8 cellular contexts compared by ENCODE assay signal in genomic region chr17:32927724-32928526, GRCh38. TPM values are rescaled to one million over a fixed set of nuclear protein-coding genes. Genes with fewer than 3 reads are reported as not detected.
DNase-seq lines count a peak whose midpoint lies in the region; ATAC-seq and TF ChIP-seq lines count a peak whose summit lies in the region.

TSS of gene TMEM98 (plus strand) at chr17:32928153. CDS start at chr17:32931529, 3,376 bp downstream.

- peak; percentile 23 for DNase-seq in NCI-H345 (lab: John Stamatoyannopoulos, UW)
- DNase-seq in NCI-H345 treated with DMSO at 0.1 percent for 48 hours (lab: John Stamatoyannopoulos, UW; ENCODE audit: unreplicated experiment): no peak
- peak; percentile 63 for DNase-seq in SK-N-DZ (ENCODE audit: low spot score)
- DNase-seq in mesothelial cell of epicardium (ENCODE audit: low spot score in 2 of 2, unreplicated experiment in 2 of 2): peak; percentile 57 to 75
- DNase-seq in thyroid gland: peak; percentile 32 to 36
- DNase-seq in activated gamma-delta T cell treated with Interleukin-2 at 50 U/mL for 16 hours: no peak

- H3K36me3 ChIP-seq in esophagus (ENCODE audit: control insufficient read depth in 2 of 2, insufficient read depth in 2 of 2, low read length in 1 of 2) (no peaks in the 10 kb centered on the region), thyroid gland (no peaks in the 10 kb centered on the region)

- peak within 1 kb of the TSS; percentile 60 to 61 for H3K4me3 ChIP-seq in esophagus (ENCODE audit: low read depth in 1 of 2, low read length in 2 of 2)
- H3K4me3 ChIP-seq in thyroid gland (replicated peaks in 1 of 3): peak within 1 kb of the TSS; percentile 34 to 65 (median 63)

- no peaks in the 10 kb centered on the region for H3K9me3 Mint-ChIP-seq in mesothelial cell of epicardium

- peaks cover 7% of the 10 kb centered on the region for H3K36me3 Mint-ChIP-seq in mesothelial cell of epicardium

- H3K4me1 Mint-ChIP-seq in mesothelial cell of epicardium: peaks cover 12% of the 10 kb centered on the region

- H3K4me1 ChIP-seq in esophagus (ENCODE audit: control insufficient read depth in 2 of 2, insufficient read depth in 2 of 2, low read length in 1 of 2): peaks cover 0 to 11% of the 10 kb centered on the region in 2 donors
- peaks cover 10 to 12% of the 10 kb centered on the region in 2 donors for H3K4me1 ChIP-seq in thyroid gland

- peak within 1 kb of the TSS; percentile 91 for H3K27ac Mint-ChIP-seq in mesothelial cell of epicardium

- H3K27me3 ChIP-seq in esophagus (ENCODE audit: control insufficient read depth in 1 of 2, insufficient read depth in 2 of 2, low read length in 2 of 2): no peaks in the 10 kb centered on the region
- no peaks in the 10 kb centered on the region for H3K27me3 ChIP-seq in thyroid gland

- TF ChIP-seq POLR2A in thyroid gland (IDR thresholded peaks at IDR 0.05): no peak

- peak within 1 kb of the TSS; percentile 75 for H3K4me3 Mint-ChIP-seq in mesothelial cell of epicardium

- intact Hi-C loops in thyroid gland (cut with DNase I): no loop called here

- ATAC-seq in HG03439 (IDR thresholded peaks at IDR 0.05; ENCODE audit: unreplicated experiment): no peak

- H3K9me3 ChIP-seq in esophagus (ENCODE audit: control insufficient read depth in 2 of 2, insufficient read depth in 1 of 2, low read depth in 1 of 2, low read length in 1 of 2) (no peaks in the 10 kb centered on the region), thyroid gland (no peaks in the 10 kb centered on the region)

- WGBS in esophagus, 2 donors: 0 to 1% methylated on average over 47 to 98 of the region's 98 CpGs
- 0 to 2% methylated on average over 17 to 23 of the region's 98 CpGs for WGBS in thyroid gland, 2 donors

- TF ChIP-seq CTCF in mesothelial cell of epicardium (IDR thresholded peaks at IDR 0.05; ENCODE audit: unreplicated experiment): no peak
- no peak for TF ChIP-seq CTCF in thyroid gland (IDR thresholded peaks at IDR 0.05)

- no peaks in the 10 kb centered on the region for H3K27me3 Mint-ChIP-seq in mesothelial cell of epicardium (ENCODE audit: low read depth)

- H3K27ac ChIP-seq in esophagus (ENCODE audit: low read depth in 2 of 2, low read length in 1 of 2) (peak within 1 kb of the TSS; percentile 20 to 57), thyroid gland (peak within 1 kb of the TSS in 2 of 3 donors; percentile 61 to 62)

RNA-seq across cellular contexts. Expression of gene TMEM98, which starts in this region (rescaled TPM):
- 177 and 208 TPM in 2 replicates for polyA plus RNA-seq in SK-N-DZ (2014; cell fraction: cytosol; rRNA removed)
- 111 and 142 TPM in 2 replicates for polyA plus RNA-seq in SK-N-DZ (2014; cell fraction: nucleus; rRNA removed)
- 10 to 100 TPM in 1 of 2 donors, 1 to 10 TPM in 1; 6.0 to 18.2 TPM for polyA plus RNA-seq in esophagus
- total RNA-seq in mesothelial cell of epicardium: 205 to 216 TPM (median 206 TPM) in 3 replicates
- 100 to 1,000 TPM in 1 of 4 donors, 10 to 100 TPM in 3; 57.0 to 121 (median 74.8) TPM for total RNA-seq in thyroid gland

Comparison
In these comparisons a context has a peak if more than half of its experiments do, and no peak if none do; other contexts are left out.
1. DNase-seq: peak in NCI-H345 (single experiment), SK-N-DZ (single experiment), mesothelial cell of epicardium (2 of 2) and thyroid gland (2 of 2); none in NCI-H345 treated with DMSO at 0.1 percent for 48 hours (single experiment) and activated gamma-delta T cell treated with Interleukin-2 at 50 U/mL for 16 hours (single experiment).